Comparison of ENCODE assay signal across 8 cellular contexts in the genomic region with DNA sequence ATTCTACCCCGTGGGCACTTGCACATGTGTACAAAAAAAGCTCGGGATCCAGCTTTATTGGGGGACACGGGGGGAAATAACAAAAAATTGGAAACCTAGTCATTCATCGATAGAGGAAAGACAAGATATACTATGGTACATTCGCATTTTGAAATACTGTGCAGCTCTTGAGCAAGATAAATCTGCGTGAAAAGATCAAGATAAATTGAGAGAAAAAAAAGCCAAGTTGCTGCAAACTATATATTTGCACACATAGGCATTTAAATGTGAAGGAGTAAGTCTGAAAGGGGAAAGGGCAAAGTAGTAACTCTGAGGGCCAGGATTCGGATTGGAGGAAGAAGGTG. TPM values are rescaled to one million over a fixed set of nuclear protein-coding genes. Genes with fewer than 3 reads are reported as not detected.
A peak's percentile ranks its signal among the peaks of the same experiment; 100 is the strongest.
DNase-seq lines count a peak whose midpoint lies in the region; ATAC-seq and TF ChIP-seq lines count a peak whose summit lies in the region.

No MANE protein-coding gene starts in this region.

- peak overlapping the region; percentile 20 for H3K4me2 ChIP-seq in mesendoderm (ENCODE audit: low read length)

- H3K36me3 Mint-ChIP-seq in MCF 10A (ENCODE audit: insufficient read depth, unreplicated experiment): peaks cover 12% of the 10 kb centered on the region

- CTCF ChIA-PET in MCF 10A (lab: Yijun Ruan, JAX): interaction anchor here (0.7 to 1.4 kb wide), 4 partner anchors 10 to 1046 kb away, joined by 3 to 5 read pairs (median 4); no protein-coding TSS in a partner anchor

- H3K23ac ChIP-seq in mesendoderm (ENCODE audit: low read length): no peak overlapping the region

- no peaks in the 10 kb centered on the region for H3K9me3 ChIP-seq in cardiac muscle cell (ENCODE audit: low read depth)
- no peaks in the 10 kb centered on the region for H3K9me3 ChIP-seq in uterus

- H3K4ac ChIP-seq in mesendoderm (ENCODE audit: low read depth, low read length): peak overlapping the region; percentile 36

- H3K27ac ChIP-seq in cardiac muscle cell (peak overlapping the region; percentile 70), mesendoderm (ENCODE audit: low read depth, low read length) (no peak overlapping the region), uterus (peak overlapping the region; percentile 91)

- H3K4me3 ChIP-seq in cardiac muscle cell (peak overlapping the region; percentile 75), mesendoderm (ENCODE audit: low read length) (peak overlapping the region; percentile 42), uterus (peak overlapping the region; percentile 55 to 78)

- POLR2A ChIA-PET in MCF 10A (lab: Yijun Ruan, JAX): interaction anchor here (0.6 to 5.8 kb wide), 22 partner anchors 11 to 694 kb away, joined by 3 to 58 read pairs (median 3); a partner anchor contains a TSS

- H3K27me3 Mint-ChIP-seq in MCF 10A (ENCODE audit: insufficient read depth, unreplicated experiment): no peaks in the 10 kb centered on the region

- H3K9me3 Mint-ChIP-seq in MCF 10A (ENCODE audit: unreplicated experiment): no peaks in the 10 kb centered on the region

- TF ChIP-seq POLR2A in uterus (IDR thresholded peaks at IDR 0.05): no peak

- H3K4me1 ChIP-seq in cardiac muscle cell (ENCODE audit: low read depth) (peaks cover 13% of the 10 kb centered on the region), mesendoderm (ENCODE audit: control insufficient read depth, low read depth, low read length) (peaks cover 3% of the 10 kb centered on the region), uterus (no peaks in the 10 kb centered on the region)

- no peaks in the 10 kb centered on the region for H3K36me3 ChIP-seq in cardiac muscle cell
- H3K36me3 ChIP-seq in mesendoderm (ENCODE audit: control insufficient read depth, insufficient read depth, low read length): no peaks in the 10 kb centered on the region
- H3K36me3 ChIP-seq in uterus: no peaks in the 10 kb centered on the region

- TSS peak; percentile 96 for BruUV-seq in MCF 10A (replicated peaks; lab: Mats Ljungman, UMichigan)

- peaks cover 25% of the 10 kb centered on the region for H3K27me3 ChIP-seq in cardiac muscle cell
- no peaks in the 10 kb centered on the region for H3K27me3 ChIP-seq in mesendoderm (ENCODE audit: insufficient read depth, low read length, poor library complexity)
- no peaks in the 10 kb centered on the region for H3K27me3 ChIP-seq in uterus

- peak overlapping the region; percentile 1 for H4K5ac ChIP-seq in mesendoderm (ENCODE audit: low read length)

- peak overlapping the region; percentile 66 for H3K56ac ChIP-seq in mesendoderm (ENCODE audit: low read length)

- no peak overlapping the region for H2BK5ac ChIP-seq in mesendoderm (ENCODE audit: low read length)

- peaks cover 11% of the 10 kb centered on the region for H3K79me1 ChIP-seq in mesendoderm (ENCODE audit: low read length)

- H4K8ac ChIP-seq in mesendoderm (ENCODE audit: low read depth, low read length): peak overlapping the region; percentile 100

- intact Hi-C loops in Right ventricle myocardium superior (cut with DNase I): loop anchor here (2.0 kb wide), 1 partner anchor 26 kb away; a partner anchor contains a TSS
- intact Hi-C loops in MCF 10A (cut with micrococcal nuclease): no loop called here
- intact Hi-C loops in uterus (cut with DNase I; ENCODE audit: low total_unique reads): no loop called here

- peak overlapping the region; percentile 97 for H3K27ac Mint-ChIP-seq in MCF 10A (ENCODE audit: low read depth, unreplicated experiment)

- H3K4me1 Mint-ChIP-seq in MCF 10A (ENCODE audit: insufficient read depth, unreplicated experiment): peaks cover 32% of the 10 kb centered on the region

- TF ChIP-seq CTCF in cardiac muscle cell (IDR thresholded peaks at IDR 0.05; ENCODE audit: low read depth, low read length): no peak
- no peak for TF ChIP-seq CTCF in MCF 10A (IDR thresholded peaks at IDR 0.05; ENCODE audit: unreplicated experiment)
- no peak for TF ChIP-seq CTCF in uterus (IDR thresholded peaks at IDR 0.05)

- WGBS in mesendoderm (ENCODE audit: extremely low coverage, insufficient coverage, low lambda C conversion rate): no CpG with 5 or more reads among the region's 7 CpGs

- peak overlapping the region; percentile 61 for H2BK120ac ChIP-seq in mesendoderm (ENCODE audit: low read depth, low read length)

- H3K79me2 ChIP-seq in mesendoderm (ENCODE audit: control insufficient read depth, insufficient read depth, low read length): peaks cover 15% of the 10 kb centered on the region

- H3K4me3 Mint-ChIP-seq in MCF 10A (ENCODE audit: unreplicated experiment): peak overlapping the region; percentile 82

- no peak overlapping the region for H2BK15ac ChIP-seq in mesendoderm (replicated peaks; ENCODE audit: low read depth)

- no peak for DNase-seq in cardiac muscle cell (ENCODE audit: low read depth in 1 of 2, low spot score in 1 of 2)
- no peak for DNase-seq in Right ventricle myocardium superior
- DNase-seq in MCF 10A (ENCODE audit: unreplicated experiment): no peak
- DNase-seq in mesendoderm: no peak
- no peak for DNase-seq in uterus
- DNase-seq in NCI-H2029 treated with DMSO at 0.1 percent for 48 hours (lab: John Stamatoyannopoulos, UW): no peak
- no peak for DNase-seq in glomerular visceral epithelial cell (ENCODE audit: extremely low spot score)

- H3K9ac ChIP-seq in mesendoderm (ENCODE audit: low read length): peak overlapping the region; percentile 54

- no peak overlapping the region for H2AK5ac ChIP-seq in mesendoderm (ENCODE audit: low read length)

- peak overlapping the region; percentile 95 for H3K18ac ChIP-seq in mesendoderm (ENCODE audit: low read length)

- no peak for ATAC-seq in Right ventricle myocardium superior (ENCODE audit: poor library complexity)
- ATAC-seq in GM21737 (IDR thresholded peaks at IDR 0.05; ENCODE audit: unreplicated experiment): no peak

RNA-seq across cellular contexts. Expression of a gene that starts 0.6 kb away (rescaled TPM):
- total RNA-seq in cardiac muscle cell (20.6 and 22.2 TPM in 2 replicates), Right ventricle myocardium superior (19.5 TPM), MCF 10A (2022) (25.6 and 32.6 TPM in 2 replicates), uterus (100 to 1,000 TPM in 1 of 4 donors, 10 to 100 TPM in 3; 30.9 to 156 (median 60.3) TPM)
- 15.1 and 17.8 TPM in 2 replicates for polyA plus RNA-seq in cardiac muscle cell
- 7.3 TPM for polyA plus RNA-seq in mesendoderm (2013, experiment 1 of 2)
- 6.9 TPM for polyA plus RNA-seq in mesendoderm (2013, experiment 2 of 2)

RNA-seq across cellular contexts. Expression of a gene that starts 26.9 kb away (rescaled TPM):
- total RNA-seq in cardiac muscle cell (8.6 and 9.1 TPM in 2 replicates), Right ventricle myocardium superior (9.4 TPM), MCF 10A (2022) (16.3 and 16.9 TPM in 2 replicates), uterus (10 to 100 TPM; 18.8 to 56.6 (median 22.5) TPM)
- polyA plus RNA-seq in cardiac muscle cell: 7.8 and 9.1 TPM in 2 replicates
- 2.0 TPM for polyA plus RNA-seq in mesendoderm (2013, experiment 1 of 2)
- polyA plus RNA-seq in mesendoderm (2013, experiment 2 of 2): 2.4 TPM
